Comparison of ENCODE assay signal across 28 cellular contexts in genomic region chr4:19722404-19722803, GRCh38.
"Had no signal": no experiment of that assay in that cellular context is flagged by ENCODE, and none has a peak within 500 bp of the region (broad histone marks: within the 10 kb centered on the region; RNA-seq: fewer than 3 reads in every experiment).

No MANE protein-coding gene starts in this region.

- DNase-seq: cerebellar nuclear complex; colonic mucosa; cortex of kidney; dorsolateral prefrontal cortex; effector CD4-positive, alpha-beta T cell; effector memory CD4-positive, alpha-beta T cell; erythroblast; esophagus squamous epithelium; foreskin fibroblast; foreskin melanocyte; gastrocnemius medialis; heart left ventricle; hypothalamus; immature natural killer cell; islet precursor cell; kidney; kidney glomerular epithelial cell; left cardiac atrium; left lung; left ventricle myocardium superior; lower lobe of right lung; mesenchymal stem cell; mucosa of descending colon had no signal

- H3K4me1 ChIP-seq: colonic mucosa, esophagus squamous epithelium, gastrocnemius medialis, left lung, lower lobe of right lung had no signal

- ATAC-seq: esophagus mucosa, gastrocnemius medialis, heart left ventricle, left cardiac atrium, left lung, left ventricle myocardium superior, lower lobe of right lung, mucosa of descending colon had no signal

- H3K27ac Mint-ChIP-seq: dendritic cell treated with granulocyte-macrophage colony-stimulating factor and Interleukin-4, amounts not matched to agents 40 ng/mL and 50 ng/mL, for 4 days; immature natural killer cell; mesothelial cell of epicardium had no signal

- H2AFZ ChIP-seq: hepatocyte had no signal

- H3K27me3 Mint-ChIP-seq: dendritic cell treated with granulocyte-macrophage colony-stimulating factor and Interleukin-4, amounts not matched to agents 40 ng/mL and 50 ng/mL, for 4 days had no signal

- H3K27ac ChIP-seq: colonic mucosa, dorsolateral prefrontal cortex, epithelial cell of prostate, esophagus squamous epithelium, gastrocnemius medialis, heart left ventricle, hepatocyte, left lung, lower lobe of right lung had no signal

- H3K4me3 ChIP-seq: colonic mucosa, dorsolateral prefrontal cortex, esophagus squamous epithelium, gastrocnemius medialis, heart left ventricle, hepatocyte, left lung, lower lobe of right lung, mucosa of descending colon had no signal

- H3K9me3 Mint-ChIP-seq: dendritic cell treated with granulocyte-macrophage colony-stimulating factor and Interleukin-4, amounts not matched to agents 40 ng/mL and 50 ng/mL, for 4 days had no signal

- H3K4me2 ChIP-seq: hepatocyte had no signal

- H3K79me2 ChIP-seq: hepatocyte had no signal

- H3K9me3 ChIP-seq: colonic mucosa, esophagus squamous epithelium, gastrocnemius medialis, heart left ventricle, lower lobe of right lung, mucosa of descending colon had no signal

- H3K4me1 Mint-ChIP-seq: immature natural killer cell had no signal

- H3K4me3 Mint-ChIP-seq: dendritic cell treated with granulocyte-macrophage colony-stimulating factor and Interleukin-4, amounts not matched to agents 40 ng/mL and 50 ng/mL, for 4 days; immature natural killer cell; mesothelial cell of epicardium had no signal

- H3K27me3 ChIP-seq: colonic mucosa, esophagus squamous epithelium, gastrocnemius medialis, heart left ventricle, hepatocyte, left lung had no signal

- H3K36me3 ChIP-seq: colonic mucosa, esophagus squamous epithelium, gastrocnemius medialis, heart left ventricle, left lung, lower lobe of right lung had no signal
